In genomic region chr5:36252722-36253340, GRCh38 we compare ENCODE assay signal across 16 cellular contexts. TPM values are rescaled to one million over a fixed set of nuclear protein-coding genes. Genes with fewer than 3 reads are reported as not detected.
DNase-seq lines count a peak whose midpoint lies in the region; ATAC-seq and TF ChIP-seq lines count a peak whose summit lies in the region.
"Had no signal": no experiment of that assay in that cellular context is flagged by ENCODE, and none has a peak within 500 bp of the region (broad histone marks: within the 10 kb centered on the region; RNA-seq: fewer than 3 reads in every experiment).

No MANE protein-coding gene starts in this region.

- H4K20me1 ChIP-seq in hepatocyte (ENCODE audit: insufficient read depth, poor library complexity, severe bottlenecking) = no peaks in the 10 kb centered on the region

- H3K4me3 ChIP-seq in SJCRH30 (no peak overlapping the region), hepatocyte (no peak overlapping the region)
- H3K4me3 ChIP-seq: colonic mucosa had no signal

- WGBS in hepatocyte (ENCODE audit: low lambda C conversion rate, missing lambda C conversion rate) = 71% methylated on average over 3 of the region's 3 CpGs

- H3K4me1 ChIP-seq in SJCRH30 = no peaks in the 10 kb centered on the region
- no peaks in the 10 kb centered on the region for H3K4me1 ChIP-seq in hepatocyte (ENCODE audit: insufficient read depth)
- H3K4me1 ChIP-seq: colonic mucosa had no signal

- H3K9me3 ChIP-seq in SJCRH30 (replicated peaks) (no peaks in the 10 kb centered on the region), hepatocyte (ENCODE audit: low read depth) (no peaks in the 10 kb centered on the region)
- H3K9me3 ChIP-seq: colonic mucosa had no signal

- H3K79me2 ChIP-seq in hepatocyte = no peaks in the 10 kb centered on the region

- in situ Hi-C loops in G401 (cut with HindIII; ENCODE audit: low sequenced_read_pairs) = no loop called here

- TF ChIP-seq CTCF in hepatocyte (IDR thresholded peaks at IDR 0.05; ENCODE audit: poor library complexity) = no peak

- H3K27ac ChIP-seq in caudate nucleus (ENCODE audit: low read depth, low read length) (peak overlapping the region; percentile 82), SJCRH30 (no peak overlapping the region), hepatocyte (no peak overlapping the region)
- H3K27ac ChIP-seq: colonic mucosa had no signal

- no peak overlapping the region for H2AFZ ChIP-seq in hepatocyte

- no peak overlapping the region for H3K4me2 ChIP-seq in hepatocyte

- H3K27me3 ChIP-seq in SJCRH30 (no peaks in the 10 kb centered on the region), hepatocyte (no peaks in the 10 kb centered on the region)
- H3K27me3 ChIP-seq: colonic mucosa had no signal

- peak; percentile 78 to 94 for ATAC-seq in left cardiac atrium
- ATAC-seq in GM21825 (IDR thresholded peaks at IDR 0.05; ENCODE audit: unreplicated experiment) = no peak

- H3K36me3 ChIP-seq in SJCRH30 (no peaks in the 10 kb centered on the region), hepatocyte (replicated peaks; ENCODE audit: insufficient read depth, low read depth) (no peaks in the 10 kb centered on the region)
- H3K36me3 ChIP-seq: colonic mucosa had no signal

- intact Hi-C loops in left cardiac atrium (cut with DNase I) = no loop called here

- DNase-seq in G401 (ENCODE audit: low spot score) = peak; percentile 72
- DNase-seq in caudate nucleus (lab: John Stamatoyannopoulos, UW) = peak in 6 of 61 donors; percentile 5 to 50 (median 30)
- no peak for DNase-seq in left cardiac atrium
- DNase-seq in renal cortical epithelial cell (ENCODE audit: low read depth) = peak; percentile 48
- DNase-seq in SJCRH30 = no peak
- DNase-seq in iPS-NIHi7 (ENCODE audit: extremely low spot score) = no peak
- no peak for DNase-seq in hepatocyte (ENCODE audit: low spot score)
- DNase-seq: ACHN; activated CD4-positive, CD25-positive, alpha-beta regulatory T cell; activated naive CD4-positive, alpha-beta T cell treated with Interleukin-2 at 50 U/mL for 16 hours; colonic mucosa; NCI-H774; posterior cingulate gyrus; RPMI8226 had no signal

- H3K9me2 ChIP-seq in hepatocyte (replicated peaks; ENCODE audit: insufficient read depth) = no peaks in the 10 kb centered on the region

RNA-seq across cellular contexts. Expression of gene NADK2, which starts 11.1 kb away (rescaled TPM):
- total RNA-seq in G401 (2014; rRNA removed; shearing (Covaris generic)) = 30.6 and 37.4 TPM in 2 replicates
- total RNA-seq in left cardiac atrium = 10 to 100 TPM; 27.7 to 31.6 TPM
- 22.6 and 52.9 TPM in 2 replicates for total RNA-seq in renal cortical epithelial cell
- 42.0 and 49.9 TPM in 2 replicates for total RNA-seq in SJCRH30 (2014; rRNA removed; shearing (Covaris generic))
- 83.0 and 102 TPM in 2 replicates for total RNA-seq in hepatocyte
- polyA plus RNA-seq in hepatocyte = 33.8 and 43.1 TPM in 2 replicates

RNA-seq across cellular contexts. Expression of gene RANBP3L, which starts 48.9 kb away (rescaled TPM):
- total RNA-seq in G401 (2014; rRNA removed; shearing (Covaris generic)) = not detected in 2 replicates
- total RNA-seq in left cardiac atrium = 1 to 10 TPM in 1 of 2 donors, under 1 TPM in 1; 0.18 to 1.2 TPM
- total RNA-seq in renal cortical epithelial cell = under 0.01 TPM in 1 of 2 replicates, not detected in the other
- 0.73 and 0.93 TPM in 2 replicates for total RNA-seq in SJCRH30 (2014; rRNA removed; shearing (Covaris generic))
- total RNA-seq in hepatocyte = 3.8 and 6.5 TPM in 2 replicates
- polyA plus RNA-seq in hepatocyte = 0.28 and 0.46 TPM in 2 replicates
- total RNA-seq: T-helper 1 cell treated with Interleukin-12 subunit alpha and Interleukin-12 subunit beta and Interleukin-4 antibody, amounts not matched to agents 30 ng/mL and 1 ng/mL, for 36 hours had no signal

Comparison
In these comparisons a context has a peak if more than half of its experiments do, and no peak if none do; other contexts are left out.
1. DNase-seq: peak in G401 (single experiment) and renal cortical epithelial cell (single experiment); none in left cardiac atrium (single experiment), SJCRH30 (0 of 2), iPS-NIHi7 (single experiment) and hepatocyte (single experiment).